ENCODE assay signal across 8 cellular contexts in the genomic region with DNA sequence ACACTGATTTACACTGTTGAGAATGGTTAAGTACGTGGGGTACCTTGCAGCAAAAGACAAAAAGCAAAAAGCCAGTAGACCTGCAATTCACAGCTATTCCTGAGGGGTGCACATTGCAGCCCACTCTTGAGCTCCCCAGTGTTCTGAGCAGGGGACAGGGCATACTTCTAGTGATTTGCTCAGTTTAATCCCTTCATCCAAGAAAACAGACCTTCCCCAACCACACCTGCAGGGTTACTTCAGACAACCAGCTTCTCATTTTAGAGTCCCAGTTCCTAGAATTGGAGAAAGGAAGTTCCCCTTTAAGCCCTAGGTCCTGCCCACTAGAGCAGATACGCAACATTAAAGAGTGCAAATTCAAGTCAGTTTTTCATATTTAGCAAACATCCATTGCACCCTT. TPM values are rescaled to one million over a fixed set of nuclear protein-coding genes. Genes with fewer than 3 reads are reported as not detected.
DNase-seq lines count a peak whose midpoint lies in the region; ATAC-seq and TF ChIP-seq lines count a peak whose summit lies in the region.
"Had no signal": no experiment of that assay in that cellular context is flagged by ENCODE, and none has a peak within 500 bp of the region (broad histone marks: within the 10 kb centered on the region; RNA-seq: fewer than 3 reads in every experiment).

No MANE protein-coding gene starts in this region.

- H3K9me3 Mint-ChIP-seq in activated naive CD8-positive, alpha-beta T cell (ENCODE audit: low read depth) = no peaks in the 10 kb centered on the region
- no peaks in the 10 kb centered on the region for H3K9me3 Mint-ChIP-seq in natural killer cell treated with Interleukin-12 subunit alpha and Interleukin-12 subunit beta and Interleukin-15 and Interleukin-18, amount 100 ng/mL, for 72 hours

- peak overlapping the region; percentile 57 for H3K4me3 Mint-ChIP-seq in activated naive CD8-positive, alpha-beta T cell
- H3K4me3 Mint-ChIP-seq in natural killer cell treated with Interleukin-12 subunit alpha and Interleukin-12 subunit beta and Interleukin-15 and Interleukin-18, amount 100 ng/mL, for 72 hours = peak overlapping the region; percentile 52

- no peaks in the 10 kb centered on the region; the same call in 1 of the 2 replicates for H3K27me3 ChIP-seq in GM06990 (replicated peaks; ENCODE audit: control insufficient read depth, insufficient read depth, low read length)
- H3K27me3 ChIP-seq in tibial artery = no peaks in the 10 kb centered on the region

- H3K27ac ChIP-seq in tibial artery = no peak overlapping the region
- H3K27ac ChIP-seq: HL-60 had no signal

- H3K36me3 ChIP-seq in GM06990 (ENCODE audit: control insufficient read depth, insufficient read depth, low read length) (no peaks in the 10 kb centered on the region), tibial artery (no peaks in the 10 kb centered on the region)

- no peak for DNase-seq in GM06990 (ENCODE audit: extremely low read depth, insufficient read length)
- no peak for DNase-seq in natural killer cell treated with Interleukin-12 subunit alpha and Interleukin-12 subunit beta and Interleukin-15 and Interleukin-18, amount 100 ng/mL, for 72 hours (ENCODE audit: low spot score)
- DNase-seq in tibial artery = no peak
- DNase-seq in NCI-H1092 treated with DMSO at 0.1 percent for 48 hours (lab: John Stamatoyannopoulos, UW) = no peak

- ATAC-seq in HG03060 (IDR thresholded peaks at IDR 0.05; ENCODE audit: low read depth, unreplicated experiment) (peak; percentile 43), HG03520 (IDR thresholded peaks at IDR 0.05; ENCODE audit: unreplicated experiment) (no peak)
- ATAC-seq in natural killer cell treated with Interleukin-12 subunit alpha and Interleukin-12 subunit beta and Interleukin-15 and Interleukin-18, amount 100 ng/mL, for 72 hours = no peak

- no peaks in the 10 kb centered on the region for H3K36me3 Mint-ChIP-seq in activated naive CD8-positive, alpha-beta T cell
- no peaks in the 10 kb centered on the region for H3K36me3 Mint-ChIP-seq in natural killer cell treated with Interleukin-12 subunit alpha and Interleukin-12 subunit beta and Interleukin-15 and Interleukin-18, amount 100 ng/mL, for 72 hours

- H3K9me3 ChIP-seq in tibial artery = no peaks in the 10 kb centered on the region

- H3K27ac Mint-ChIP-seq in activated naive CD8-positive, alpha-beta T cell = peak overlapping the region; percentile 10
- peak overlapping the region; percentile 94 to 96 for H3K27ac Mint-ChIP-seq in natural killer cell treated with Interleukin-12 subunit alpha and Interleukin-12 subunit beta and Interleukin-15 and Interleukin-18, amount 100 ng/mL, for 72 hours

- H3K4me3 ChIP-seq in GM06990 (replicated peaks; ENCODE audit: low read depth, low read length) = no peak overlapping the region
- H3K4me3 ChIP-seq in tibial artery = no peak overlapping the region

- peaks cover 1% of the 10 kb centered on the region for H3K27me3 Mint-ChIP-seq in activated naive CD8-positive, alpha-beta T cell
- peaks cover 29 to 36% of the 10 kb centered on the region in 2 donors for H3K27me3 Mint-ChIP-seq in natural killer cell treated with Interleukin-12 subunit alpha and Interleukin-12 subunit beta and Interleukin-15 and Interleukin-18, amount 100 ng/mL, for 72 hours

- H3K4me1 ChIP-seq in tibial artery = peaks cover 0 to 15% (median 6%) of the 10 kb centered on the region in 4 donors

- intact Hi-C loops in tibial artery (cut with DNase I; ENCODE audit: low total_unique reads) = no loop called here

- H3K4me1 Mint-ChIP-seq in activated naive CD8-positive, alpha-beta T cell (ENCODE audit: low read depth) = peaks cover 42% of the 10 kb centered on the region
- H3K4me1 Mint-ChIP-seq in natural killer cell treated with Interleukin-12 subunit alpha and Interleukin-12 subunit beta and Interleukin-15 and Interleukin-18, amount 100 ng/mL, for 72 hours (ENCODE audit: low read depth in 2 of 2) = peaks cover 49 to 57% of the 10 kb centered on the region in 2 donors

- TF ChIP-seq CTCF in GM06990 (IDR thresholded peaks at IDR 0.05; ENCODE audit: insufficient read depth, low read length, poor library complexity, severe bottlenecking) = peak; percentile 49
- no peak for TF ChIP-seq CTCF in tibial artery (IDR thresholded peaks at IDR 0.05)

RNA-seq across cellular contexts. Expression of gene WSB2, which starts 3.6 kb away (rescaled TPM):
- 10 to 100 TPM; 52.3 to 62.0 TPM for total RNA-seq in natural killer cell treated with Interleukin-12 subunit alpha and Interleukin-12 subunit beta and Interleukin-15 and Interleukin-18, amount 100 ng/mL, for 72 hours

RNA-seq across cellular contexts. Expression of gene VSIG10, which starts 39.2 kb away (rescaled TPM):
- 1 to 10 TPM; 2.6 to 7.3 TPM for total RNA-seq in natural killer cell treated with Interleukin-12 subunit alpha and Interleukin-12 subunit beta and Interleukin-15 and Interleukin-18, amount 100 ng/mL, for 72 hours

RNA-seq across cellular contexts. Expression of gene RFC5, which starts 48.1 kb away (rescaled TPM):
- total RNA-seq in natural killer cell treated with Interleukin-12 subunit alpha and Interleukin-12 subunit beta and Interleukin-15 and Interleukin-18, amount 100 ng/mL, for 72 hours = 10 to 100 TPM; 34.8 to 62.4 TPM
